In the genomic region with DNA sequence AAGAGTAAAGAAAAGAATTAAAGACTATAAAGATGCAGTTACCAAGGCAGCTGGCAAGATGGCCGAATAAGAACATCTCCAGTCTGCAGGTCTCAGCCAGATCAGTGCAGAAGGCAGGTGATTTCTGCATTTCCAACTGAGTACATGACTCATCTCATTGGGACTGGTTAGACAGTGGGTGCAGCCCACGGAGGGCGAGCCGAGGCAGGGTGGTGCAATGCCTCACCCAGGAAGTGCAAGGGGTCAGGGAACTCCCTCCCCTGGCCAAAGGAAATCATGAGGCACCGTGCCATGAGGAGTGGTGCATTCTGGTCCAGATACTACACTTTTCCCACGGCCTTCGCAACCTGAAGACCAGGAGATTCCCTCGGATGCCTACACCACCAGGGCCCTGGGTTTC, we compare ENCODE assay signal across 20 cellular contexts. TPM values are rescaled to one million over a fixed set of nuclear protein-coding genes. Genes with fewer than 3 reads are reported as not detected.
DNase-seq lines count a peak whose midpoint lies in the region; ATAC-seq and TF ChIP-seq lines count a peak whose summit lies in the region.
"Had no signal": no experiment of that assay in that cellular context is flagged by ENCODE, and none has a peak within 500 bp of the region (broad histone marks: within the 10 kb centered on the region; RNA-seq: fewer than 3 reads in every experiment).

No MANE protein-coding gene starts in this region.

- H3K4me1 ChIP-seq in right atrium auricular region: no peaks in the 10 kb centered on the region
- H3K4me1 ChIP-seq: ascending aorta, gastroesophageal sphincter, pancreas had no signal

- DNase-seq in A172 (ENCODE audit: low spot score): peak; percentile 41
- DNase-seq in EL: peak; percentile 3
- peak; percentile 4 for DNase-seq in RPMI7951 (ENCODE audit: low read depth)
- DNase-seq in fibroblast of mammary gland (ENCODE audit: low read depth): peak; percentile 3
- DNase-seq in right atrium auricular region (ENCODE audit: low spot score): no peak
- DNase-seq in NCI-H2107 treated with DMSO at 0.1 percent for 48 hours (lab: John Stamatoyannopoulos, UW; ENCODE audit: unreplicated experiment): no peak
- DNase-seq in DMS79 (lab: John Stamatoyannopoulos, UW): no peak
- DNase-seq: activated effector memory CD4-positive, alpha-beta T cell treated with Interleukin-2 at 50 U/mL for 16 hours; COR-L47; GDM1; left ventricle myocardium superior; NCI-H1105; NCI-H2107; NCI-H526 treated with DMSO at 0.1 percent for 48 hours; pancreas; SW 1271 had no signal

- H3K27me3 ChIP-seq in right atrium auricular region: no peaks in the 10 kb centered on the region
- H3K27me3 ChIP-seq: ascending aorta, gastroesophageal sphincter had no signal

- ATAC-seq in SK-N-SH treated with all-trans-retinoic acid at 6 μM for 48 hours: no peak
- ATAC-seq: gastroesophageal sphincter, left ventricle myocardium superior, pancreas had no signal

- no peak overlapping the region for H3K27ac ChIP-seq in right atrium auricular region
- H3K27ac ChIP-seq: ascending aorta, gastroesophageal sphincter, pancreas, skin epidermis had no signal

- no peaks in the 10 kb centered on the region for H3K9me3 ChIP-seq in right atrium auricular region
- H3K9me3 ChIP-seq: ascending aorta, gastroesophageal sphincter, pancreas had no signal

- no peak overlapping the region for H3K4me3 ChIP-seq in fibroblast of mammary gland (ENCODE audit: control insufficient read depth, low read depth, low read length)
- H3K4me3 ChIP-seq in right atrium auricular region: no peak overlapping the region
- H3K4me3 ChIP-seq: ascending aorta, gastroesophageal sphincter, pancreas, skin epidermis had no signal

- TF ChIP-seq CTCF in fibroblast of mammary gland (conservative IDR thresholded peaks at IDR 0.05; ENCODE audit: control insufficient read depth, insufficient read depth, low read depth, low read length) (no peak), right atrium auricular region (IDR thresholded peaks at IDR 0.05) (no peak)

- H3K36me3 ChIP-seq in right atrium auricular region: no peaks in the 10 kb centered on the region
- H3K36me3 ChIP-seq: ascending aorta, gastroesophageal sphincter, pancreas had no signal

TF ChIP-seq in SK-N-SH treated with all-trans-retinoic acid at 6 μM for 48 hours, 23 proteins besides CTCF, POLR2A, EP300 and RAD21:
- no peak for TF ChIP-seq ZFP3 (CRISPR knock-in tag; IDR thresholded peaks at IDR 0.05)
- TF ChIP-seq TOX (CRISPR knock-in tag; IDR thresholded peaks at IDR 0.05; ENCODE audit: borderline replicate concordance): no peak
- no peak for TF ChIP-seq GLIS3 (CRISPR knock-in tag; IDR thresholded peaks at IDR 0.05)
- no peak for TF ChIP-seq RARB (CRISPR knock-in tag; IDR thresholded peaks at IDR 0.05)
- no peak for TF ChIP-seq ESRRG (CRISPR knock-in tag; IDR thresholded peaks at IDR 0.05)
- TF ChIP-seq ARNTL (CRISPR knock-in tag; IDR thresholded peaks at IDR 0.05; ENCODE audit: borderline replicate concordance, low read depth): no peak
- TF ChIP-seq ZC3H10 (CRISPR knock-in tag; IDR thresholded peaks at IDR 0.05): no peak
- TF ChIP-seq ZFP30 (CRISPR knock-in tag; IDR thresholded peaks at IDR 0.05): no peak
- TF ChIP-seq CSRNP3 (CRISPR knock-in tag; IDR thresholded peaks at IDR 0.05): no peak
- TF ChIP-seq, protein P1, sequence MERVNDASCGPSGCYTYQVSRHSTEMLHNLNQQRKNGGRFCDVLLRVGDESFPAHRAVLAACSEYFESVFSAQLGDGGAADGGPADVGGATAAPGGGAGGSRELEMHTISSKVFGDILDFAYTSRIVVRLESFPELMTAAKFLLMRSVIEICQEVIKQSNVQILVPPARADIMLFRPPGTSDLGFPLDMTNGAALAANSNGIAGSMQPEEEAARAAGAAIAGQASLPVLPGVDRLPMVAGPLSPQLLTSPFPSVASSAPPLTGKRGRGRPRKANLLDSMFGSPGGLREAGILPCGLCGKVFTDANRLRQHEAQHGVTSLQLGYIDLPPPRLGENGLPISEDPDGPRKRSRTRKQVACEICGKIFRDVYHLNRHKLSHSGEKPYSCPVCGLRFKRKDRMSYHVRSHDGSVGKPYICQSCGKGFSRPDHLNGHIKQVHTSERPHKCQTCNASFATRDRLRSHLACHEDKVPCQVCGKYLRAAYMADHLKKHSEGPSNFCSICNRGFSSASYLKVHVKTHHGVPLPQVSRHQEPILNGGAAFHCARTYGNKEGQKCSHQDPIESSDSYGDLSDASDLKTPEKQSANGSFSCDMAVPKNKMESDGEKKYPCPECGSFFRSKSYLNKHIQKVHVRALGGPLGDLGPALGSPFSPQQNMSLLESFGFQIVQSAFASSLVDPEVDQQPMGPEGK (CRISPR knock-in tag; IDR thresholded peaks at IDR 0.05; ENCODE audit: borderline replicate concordance): no peak
- no peak for TF ChIP-seq PPARA (CRISPR knock-in tag; IDR thresholded peaks at IDR 0.05; ENCODE audit: borderline replicate concordance)
- no peak for TF ChIP-seq OSR1 (CRISPR knock-in tag; IDR thresholded peaks at IDR 0.05)
- no peak for TF ChIP-seq POU6F1 (CRISPR knock-in tag; IDR thresholded peaks at IDR 0.05; ENCODE audit: borderline replicate concordance, low read depth)
- no peak for TF ChIP-seq ZNF565 (CRISPR knock-in tag; conservative IDR thresholded peaks at IDR 0.05; ENCODE audit: low read depth)
- TF ChIP-seq SNAI2 (CRISPR knock-in tag; IDR thresholded peaks at IDR 0.05): no peak

RNA-seq across cellular contexts. Expression of gene SPIN4, which starts 20.5 kb away (rescaled TPM):
- total RNA-seq in A172 (2014; rRNA removed; shearing (Covaris generic)): 7.4 and 7.9 TPM in 2 replicates
- 18.5 and 23.6 TPM in 2 replicates for total RNA-seq in RPMI7951 (2014; rRNA removed; shearing (Covaris generic))
- under 1 TPM; 0.63 to 0.94 TPM for total RNA-seq in right atrium auricular region

Comparison
In these comparisons a context has a peak if more than half of its experiments do, and no peak if none do; other contexts are left out.
1. DNase-seq: peak in A172 (single experiment), EL (single experiment), RPMI7951 (single experiment) and fibroblast of mammary gland (single experiment); none in right atrium auricular region (single experiment), NCI-H2107 treated with DMSO at 0.1 percent for 48 hours (single experiment) and DMS79 (single experiment).